In the genomic region with DNA sequence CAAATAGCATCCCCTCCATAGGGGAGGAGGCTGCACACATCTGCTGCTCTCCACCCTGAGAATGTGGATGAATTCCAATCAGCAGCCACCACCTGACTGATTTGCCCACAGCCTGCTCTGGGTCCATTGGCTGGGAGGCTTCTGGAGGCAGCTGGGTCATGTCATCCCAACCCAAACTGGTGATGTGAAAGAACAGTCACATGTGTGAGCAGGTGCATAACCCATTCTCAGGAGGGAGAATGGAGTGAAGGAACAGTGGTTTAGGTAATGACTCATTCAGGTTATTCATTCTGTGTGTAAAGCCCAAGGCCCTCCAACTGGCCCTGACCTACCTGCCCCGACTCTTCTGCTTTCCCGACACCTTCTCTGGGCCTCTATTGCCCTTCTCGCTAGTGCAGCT, we compare ENCODE assay signal across 10 cellular contexts.
DNase-seq lines count a peak whose midpoint lies in the region; ATAC-seq lines count a peak whose summit lies in the region.
"Had no signal": no experiment of that assay in that cellular context is flagged by ENCODE, and none has a peak within 500 bp of the region (broad histone marks: within the 10 kb centered on the region; RNA-seq: fewer than 3 reads in every experiment).

No MANE protein-coding gene starts in this region.

- peak; percentile 17 for DNase-seq in activated CD4-positive, alpha-beta T cell treated with anti-CD3 and anti-CD28 coated beads for 48 hours
- DNase-seq in activated CD4-positive, alpha-beta T cell treated with anti-CD3 and anti-CD28 coated beads, Interleukin-2, amount 10 ng/mL, durations not matched to agents 7 days and 5 days, result no peak
- no peak for DNase-seq in memory B cell (ENCODE audit: low spot score in 2 of 2)
- no peak for DNase-seq in HAP-1 (ENCODE audit: low spot score in 2 of 2)
- DNase-seq in inferior parietal cortex (ENCODE audit: extremely low spot score), result no peak
- no peak for DNase-seq in central memory CD4-positive, alpha-beta T cell
- DNase-seq: effector memory CD8-positive, alpha-beta T cell; NCI-H1048 had no signal

- H3K36me3 ChIP-seq in HAP-1 (replicated peaks), result no peaks in the 10 kb centered on the region

- H3K4me3 Mint-ChIP-seq in activated CD4-positive, alpha-beta T cell treated with anti-CD3 and anti-CD28 coated beads, Interleukin-2, amount 10 ng/mL, durations not matched to agents 7 days and 5 days, result no peak overlapping the region
- no peak overlapping the region for H3K4me3 Mint-ChIP-seq in memory B cell
- H3K4me3 Mint-ChIP-seq: effector memory CD8-positive, alpha-beta T cell had no signal

- peaks cover 13% of the 10 kb centered on the region for H3K9me3 Mint-ChIP-seq in activated CD4-positive, alpha-beta T cell treated with anti-CD3 and anti-CD28 coated beads, Interleukin-2, amount 10 ng/mL, durations not matched to agents 7 days and 5 days
- peaks cover 2% of the 10 kb centered on the region for H3K9me3 Mint-ChIP-seq in memory B cell
- H3K9me3 Mint-ChIP-seq: effector memory CD8-positive, alpha-beta T cell had no signal

- no peaks in the 10 kb centered on the region for H3K27me3 ChIP-seq in HAP-1 (ENCODE audit: low read depth)

- H3K27ac Mint-ChIP-seq in activated CD4-positive, alpha-beta T cell treated with anti-CD3 and anti-CD28 coated beads, Interleukin-2, amount 10 ng/mL, durations not matched to agents 7 days and 5 days, result no peak overlapping the region
- H3K27ac Mint-ChIP-seq in memory B cell, result peak overlapping the region; percentile 88
- H3K27ac Mint-ChIP-seq: effector memory CD8-positive, alpha-beta T cell had no signal

- in situ Hi-C loops in HAP-1 (cut with MboI; ENCODE audit: low sequenced_read_pairs), result no loop called here

- H3K9me3 ChIP-seq in HAP-1, result no peaks in the 10 kb centered on the region

- POLR2A ChIA-PET in activated CD4-positive, alpha-beta T cell treated with anti-CD3 and anti-CD28 coated beads, Interleukin-2, amount 10 ng/mL, durations not matched to agents 7 days and 5 days (lab: Charles Lee), result no interaction called here

- CTCF ChIA-PET in activated CD4-positive, alpha-beta T cell treated with anti-CD3 and anti-CD28 coated beads, Interleukin-2, amount 10 ng/mL, durations not matched to agents 7 days and 5 days (lab: Charles Lee), result no interaction called here

- H3K27me3 Mint-ChIP-seq in activated CD4-positive, alpha-beta T cell treated with anti-CD3 and anti-CD28 coated beads, Interleukin-2, amount 10 ng/mL, durations not matched to agents 7 days and 5 days, result no peaks in the 10 kb centered on the region
- H3K27me3 Mint-ChIP-seq in memory B cell, result no peaks in the 10 kb centered on the region
- H3K27me3 Mint-ChIP-seq: effector memory CD8-positive, alpha-beta T cell had no signal

- no peak overlapping the region for H3K4me3 ChIP-seq in HAP-1

- peak; percentile 42 for ATAC-seq in GM21360 (IDR thresholded peaks at IDR 0.05; ENCODE audit: unreplicated experiment)
- peak; percentile 62 for ATAC-seq in HG03095 (IDR thresholded peaks at IDR 0.05; ENCODE audit: unreplicated experiment)
- no peak for ATAC-seq in memory B cell (ENCODE audit: low read depth)
- ATAC-seq: effector memory CD8-positive, alpha-beta T cell had no signal

- H3K4me1 Mint-ChIP-seq in activated CD4-positive, alpha-beta T cell treated with anti-CD3 and anti-CD28 coated beads, Interleukin-2, amount 10 ng/mL, durations not matched to agents 7 days and 5 days, result peaks cover 24% of the 10 kb centered on the region
- H3K4me1 Mint-ChIP-seq in memory B cell, result peaks cover 60% of the 10 kb centered on the region

- no peaks in the 10 kb centered on the region for H3K4me1 ChIP-seq in HAP-1

- H3K36me3 Mint-ChIP-seq in activated CD4-positive, alpha-beta T cell treated with anti-CD3 and anti-CD28 coated beads, Interleukin-2, amount 10 ng/mL, durations not matched to agents 7 days and 5 days (ENCODE audit: low read depth), result peaks cover 8% of the 10 kb centered on the region
- H3K36me3 Mint-ChIP-seq in memory B cell, result peaks cover 18% of the 10 kb centered on the region
